ENCODE assay signal across 12 cellular contexts in the genomic region with DNA sequence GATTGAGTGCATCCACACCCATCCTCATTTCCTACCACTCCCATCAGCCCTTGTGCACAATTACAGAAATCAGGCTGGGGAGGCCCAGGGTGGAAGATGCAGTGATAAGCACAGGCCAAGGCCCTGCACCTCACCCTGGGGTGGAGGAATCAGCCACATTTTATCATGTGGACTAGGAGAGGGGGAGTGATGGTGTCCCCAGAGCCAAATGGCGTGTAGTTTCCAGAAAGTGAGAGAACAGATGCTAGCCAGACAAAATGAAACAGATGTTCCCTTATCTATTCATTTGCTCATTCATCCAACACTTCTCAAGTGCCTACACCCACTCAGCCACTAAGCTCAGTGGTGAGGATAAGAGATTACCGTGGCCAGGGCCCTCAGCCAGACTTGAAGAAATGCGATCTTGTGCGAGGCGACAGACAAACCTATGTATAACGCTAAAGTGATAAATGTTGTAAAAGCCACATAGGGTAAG.
DNase-seq lines count a peak whose midpoint lies in the region; ATAC-seq, FAIRE-seq and TF ChIP-seq lines count a peak whose summit lies in the region.
"Had no signal": no experiment of that assay in that cellular context is flagged by ENCODE, and none has a peak within 500 bp of the region (broad histone marks: within the 10 kb centered on the region; RNA-seq: fewer than 3 reads in every experiment).

No MANE protein-coding gene starts in this region.

- no peak for TF ChIP-seq EP300 in gastroesophageal sphincter (IDR thresholded peaks at IDR 0.05)

- H3K9me3 ChIP-seq in gastroesophageal sphincter (no peaks in the 10 kb centered on the region), small intestine (ENCODE audit: control insufficient read depth, low read depth) (no peaks in the 10 kb centered on the region)
- H3K9me3 ChIP-seq: Peyer's patch had no signal

- 25 to 40% methylated on average over 6 of the region's 6 CpGs for WGBS in gastroesophageal sphincter (ENCODE audit: low coverage in 1 of 2), 2 donors
- 41 to 47% (median 46%) methylated on average over 6 of the region's 6 CpGs for WGBS in small intestine, 3 donors

- H3K4me1 ChIP-seq in gastroesophageal sphincter (peaks cover 5 to 23% (median 7%) of the 10 kb centered on the region in 3 donors), small intestine (ENCODE audit: control insufficient read depth in 2 of 2, insufficient read depth in 1 of 2, low read depth in 1 of 2, low read length in 1 of 2) (peaks cover 4 to 5% of the 10 kb centered on the region in 2 donors)

- no peak for TF ChIP-seq CTCF in gastroesophageal sphincter (IDR thresholded peaks at IDR 0.05)

- no peak for TF ChIP-seq POLR2A in gastroesophageal sphincter (IDR thresholded peaks at IDR 0.05)

- H3K4me3 ChIP-seq in gastroesophageal sphincter (no peak overlapping the region), small intestine (ENCODE audit: low read depth in 1 of 2, low read length in 2 of 2) (no peak overlapping the region)
- H3K4me3 ChIP-seq: hepatocyte, Peyer's patch had no signal

- H3K27me3 ChIP-seq in gastroesophageal sphincter, result no peaks in the 10 kb centered on the region
- H3K27me3 ChIP-seq in small intestine (ENCODE audit: control insufficient read depth in 2 of 2, insufficient read depth in 2 of 2, low read length in 2 of 2), result no peaks in the 10 kb centered on the region
- H3K27me3 ChIP-seq: Peyer's patch had no signal

- H3K36me3 ChIP-seq in gastroesophageal sphincter, result no peaks in the 10 kb centered on the region
- no peaks in the 10 kb centered on the region for H3K36me3 ChIP-seq in small intestine (ENCODE audit: control insufficient read depth in 2 of 2, insufficient read depth in 2 of 2, low read length in 2 of 2)
- H3K36me3 ChIP-seq: Peyer's patch had no signal

- H3K27ac ChIP-seq in gastroesophageal sphincter (peak overlapping the region; percentile 11 to 75 (median 58)), small intestine (ENCODE audit: low read depth in 1 of 2, low read length in 1 of 2) (no peak overlapping the region)
- H3K27ac ChIP-seq: hepatocyte, Peyer's patch had no signal

- FAIRE-seq in small intestine (lab: Jason Lieb, UNC), result no peak
- FAIRE-seq: bronchial epithelial cell, G401.6, GM19239 had no signal

- peak; percentile 57 for DNase-seq in NCI-H1105 (lab: John Stamatoyannopoulos, UW)
- DNase-seq in NCI-H524 treated with DMSO at 0.1 percent for 48 hours (lab: John Stamatoyannopoulos, UW), result peak; percentile 90
- peak; percentile 31 for DNase-seq in small intestine
- no peak for DNase-seq in SIG-M5 (lab: John Stamatoyannopoulos, UW)
- no peak for DNase-seq in GF-D8 (lab: John Stamatoyannopoulos, UW)
- DNase-seq in AG08396 (ENCODE audit: low spot score), result no peak

- ATAC-seq in gastroesophageal sphincter, result peak; percentile 74

Comparison
In these comparisons a context has a peak if more than half of its experiments do, and no peak if none do; other contexts are left out.
1. DNase-seq: peak in NCI-H1105 (single experiment), NCI-H524 treated with DMSO at 0.1 percent for 48 hours (single experiment) and small intestine (single experiment); none in SIG-M5 (single experiment), GF-D8 (single experiment) and AG08396 (single experiment).
2. H3K27ac ChIP-seq: peak in gastroesophageal sphincter (4 of 4); none in small intestine (0 of 2).